ENCODE assay signal across 8 cellular contexts in genomic region chr2:20611077-20611843, GRCh38. TPM values are rescaled to one million over a fixed set of nuclear protein-coding genes. Genes with fewer than 3 reads are reported as not detected.
A peak's percentile ranks its signal among the peaks of the same experiment; 100 is the strongest.
DNase-seq lines count a peak whose midpoint lies in the region; ATAC-seq, FAIRE-seq and TF ChIP-seq lines count a peak whose summit lies in the region.

No MANE protein-coding gene starts in this region.

- H3K9me1 ChIP-seq in K562 (ENCODE audit: control insufficient read depth, insufficient read depth, low read length), result no peaks in the 10 kb centered on the region

- H2AFZ ChIP-seq in K562 (ENCODE audit: low read depth, low read length), result peak overlapping the region; percentile 70

- H3K27me3 Mint-ChIP-seq in CD8-positive, alpha-beta T cell (ENCODE audit: low read depth), result no peaks in the 10 kb centered on the region
- no peaks in the 10 kb centered on the region for H3K27me3 Mint-ChIP-seq in activated CD8-positive, alpha-beta T cell treated with anti-CD3 and anti-CD28 coated beads, Interleukin-2, amount 10 ng/mL, durations not matched to agents 7 days and 5 days (ENCODE audit: low read depth)

- no peaks in the 10 kb centered on the region for H3K36me3 ChIP-seq in K562 (ENCODE audit: control insufficient read depth, insufficient read depth, low read length)
- no peaks in the 10 kb centered on the region for H3K36me3 ChIP-seq in CD8-positive, alpha-beta T cell (ENCODE audit: insufficient read depth, low read length)

- no peaks in the 10 kb centered on the region for H3K9me3 ChIP-seq in K562 (replicated peaks; ENCODE audit: control insufficient read depth, insufficient read depth, low read depth, low read length)
- no peaks in the 10 kb centered on the region for H3K9me3 ChIP-seq in CD8-positive, alpha-beta T cell (ENCODE audit: low read length)

- peak overlapping the region in 1 of 2 experiments; percentile 72; a peak in 2 of 4 replicates for H3K9ac ChIP-seq in K562 (ENCODE audit: insufficient read depth in 1 of 2, low read depth in 2 of 2, low read length in 2 of 2)

- POLR2A ChIA-PET in K562 (lab: Yijun Ruan, JAX), result interaction anchor here (0.6 to 0.8 kb wide), 2 partner anchors 9 to 73 kb away, joined by 3 to 4 read pairs; no protein-coding TSS in a partner anchor
- POLR2A ChIA-PET in CD8-positive, alpha-beta T cell (lab: Charles Lee), result no interaction called here
- POLR2A ChIA-PET in activated CD8-positive, alpha-beta T cell treated with anti-CD3 and anti-CD28 coated beads, Interleukin-2, amount 10 ng/mL, durations not matched to agents 7 days and 5 days (lab: Charles Lee), result no interaction called here

- H3K27ac Mint-ChIP-seq in CD8-positive, alpha-beta T cell, result no peak overlapping the region
- no peak overlapping the region for H3K27ac Mint-ChIP-seq in activated CD8-positive, alpha-beta T cell treated with anti-CD3 and anti-CD28 coated beads, Interleukin-2, amount 10 ng/mL, durations not matched to agents 7 days and 5 days

- no TSS peak for BruUV-seq in K562 (replicated peaks; lab: Mats Ljungman, UMichigan)

- CTCF ChIA-PET in K562 (lab: Yijun Ruan, JAX; ENCODE audit: low intra/inter-chr PET ratio), result no interaction called here
- CTCF ChIA-PET in CD8-positive, alpha-beta T cell (lab: Charles Lee), result interaction anchor here (2.2 kb wide), 1 partner anchor 50 kb away, joined by 6 read pairs; no protein-coding TSS in a partner anchor
- CTCF ChIA-PET in activated CD8-positive, alpha-beta T cell treated with anti-CD3 and anti-CD28 coated beads, Interleukin-2, amount 10 ng/mL, durations not matched to agents 7 days and 5 days (lab: Charles Lee), result no interaction called here

- no peaks in the 10 kb centered on the region for H4K20me1 ChIP-seq in K562 (replicated peaks; ENCODE audit: control insufficient read depth, insufficient read depth, low read length)

- H3K79me2 ChIP-seq in K562 (ENCODE audit: control insufficient read depth, insufficient read depth, low read length), result no peaks in the 10 kb centered on the region

- peak overlapping the region; percentile 5; the same call in 1 of the 2 replicates for H3K4me2 ChIP-seq in K562 (ENCODE audit: insufficient read depth, low read length)

- peaks cover 6% of the 10 kb centered on the region for H3K9me3 Mint-ChIP-seq in CD8-positive, alpha-beta T cell
- H3K9me3 Mint-ChIP-seq in activated CD8-positive, alpha-beta T cell treated with anti-CD3 and anti-CD28 coated beads, Interleukin-2, amount 10 ng/mL, durations not matched to agents 7 days and 5 days (ENCODE audit: insufficient read depth), result no peaks in the 10 kb centered on the region

- intact Hi-C loops in K562 (cut with micrococcal nuclease), result no loop called here
- intact Hi-C loops in CD8-positive, alpha-beta T cell (cut with DNase I, micrococcal nuclease), result no loop called here

- ATAC-seq in K562 (peak; percentile 56), HG02840 (IDR thresholded peaks at IDR 0.05; ENCODE audit: low FRiP score, unreplicated experiment) (no peak)
- ATAC-seq in CD8-positive, alpha-beta T cell, result no peak
- ATAC-seq in activated CD8-positive, alpha-beta T cell treated with anti-CD3 and anti-CD28 coated beads, Interleukin-2, amount 10 ng/mL, durations not matched to agents 7 days and 5 days, result no peak

- TF ChIP-seq RAD21 in K562 (CRISPR knock-in tag; conservative IDR thresholded peaks at IDR 0.05 in 1 of 2, IDR thresholded peaks at IDR 0.05 in 1 of 2), result no peak

- no peak for TF ChIP-seq CTCF in K562 (IDR thresholded peaks at IDR 0.05 in 2 of 3, conservative IDR thresholded peaks at IDR 0.05 in 1 of 3; ENCODE audit: insufficient read depth in 2 of 3, low read depth in 1 of 3, low read length in 3 of 3)
- TF ChIP-seq CTCF in CD8-positive, alpha-beta T cell (IDR thresholded peaks at IDR 0.05), result no peak

- FAIRE-seq in K562 (lab: Jason Lieb, UNC), result no peak

- H3K4me1 Mint-ChIP-seq in CD8-positive, alpha-beta T cell (ENCODE audit: low read depth), result no peaks in the 10 kb centered on the region
- H3K4me1 Mint-ChIP-seq in activated CD8-positive, alpha-beta T cell treated with anti-CD3 and anti-CD28 coated beads, Interleukin-2, amount 10 ng/mL, durations not matched to agents 7 days and 5 days (ENCODE audit: low read depth), result no peaks in the 10 kb centered on the region

- TF ChIP-seq EP300 in K562 (IDR thresholded peaks at IDR 0.05; ENCODE audit: low read length), result no peak

- H3K4me3 ChIP-seq in K562, result no peak overlapping the region
- H3K4me3 ChIP-seq in CD8-positive, alpha-beta T cell (ENCODE audit: low read depth, low read length), result no peak overlapping the region

- 34% methylated on average over 15 of the region's 15 CpGs for WGBS in K562 (ENCODE audit: insufficient coverage, low coverage, missing lambda C conversion rate)

- no peak overlapping the region for H3K27ac ChIP-seq in K562 (ENCODE audit: extremely low read depth, low read depth, low read length)
- no peak overlapping the region for H3K27ac ChIP-seq in CD8-positive, alpha-beta T cell (ENCODE audit: low read depth, low read length)

- no peak for TF ChIP-seq POLR2A in K562 (conservative IDR thresholded peaks at IDR 0.05)

- in situ Hi-C loops in K562 (cut with MboI), result no loop called here

- peaks cover 7 to 23% of the 10 kb centered on the region in 2 experiments; a peak in 3 of 5 replicates for H3K4me1 ChIP-seq in K562 (replicated peaks in 1 of 2; ENCODE audit: control insufficient read depth in 2 of 2, insufficient read depth in 2 of 2, low read length in 2 of 2)
- no peaks in the 10 kb centered on the region for H3K4me1 ChIP-seq in CD8-positive, alpha-beta T cell (ENCODE audit: insufficient read depth, low read length)

- H3K36me3 Mint-ChIP-seq in CD8-positive, alpha-beta T cell, result peaks cover 4% of the 10 kb centered on the region
- no peaks in the 10 kb centered on the region for H3K36me3 Mint-ChIP-seq in activated CD8-positive, alpha-beta T cell treated with anti-CD3 and anti-CD28 coated beads, Interleukin-2, amount 10 ng/mL, durations not matched to agents 7 days and 5 days (ENCODE audit: low read depth)

- no peaks in the 10 kb centered on the region for H3K27me3 ChIP-seq in K562 (ENCODE audit: control insufficient read depth in 2 of 2, insufficient read depth in 2 of 2, low read length in 2 of 2)
- H3K27me3 ChIP-seq in CD8-positive, alpha-beta T cell (ENCODE audit: insufficient read depth, low read length), result no peaks in the 10 kb centered on the region

- DNase-seq in ELR (ENCODE audit: low read depth) (peak; percentile 66), K562 (ENCODE audit: extremely low read depth in 1 of 4, low spot score in 3 of 4) (peak in 3 of 4 experiments; percentile 40 to 45 (median 41)), hepatic stellate cell (ENCODE audit: low spot score) (peak; percentile 98), renal cortical epithelial cell (ENCODE audit: low read depth) (peak; percentile 95), NCI-H128 (lab: John Stamatoyannopoulos, UW; ENCODE audit: unreplicated experiment) (no peak)
- no peak for DNase-seq in CD8-positive, alpha-beta T cell
- no peak for DNase-seq in activated CD8-positive, alpha-beta T cell treated with anti-CD3 and anti-CD28 coated beads, Interleukin-2, amount 10 ng/mL, durations not matched to agents 7 days and 5 days

- no peak overlapping the region for H3K4me3 Mint-ChIP-seq in CD8-positive, alpha-beta T cell
- no peak overlapping the region for H3K4me3 Mint-ChIP-seq in activated CD8-positive, alpha-beta T cell treated with anti-CD3 and anti-CD28 coated beads, Interleukin-2, amount 10 ng/mL, durations not matched to agents 7 days and 5 days

RNA-seq across cellular contexts. Expression of gene HS1BP3, which starts 39.6 kb away (rescaled TPM):
- total RNA-seq in K562 (2011; cell fraction: chromatin; rRNA removed; ENCODE audit: low replicate concordance), result 4.8 and 13.7 TPM in 2 replicates
- total RNA-seq in K562 (2011; cell fraction: nucleolus; rRNA removed), result 6.7 and 9.2 TPM in 2 replicates
- 8.7 and 9.6 TPM in 2 replicates for total RNA-seq in K562 (2011; cell fraction: nucleoplasm; rRNA removed)
- total RNA-seq in K562 (2014; rRNA removed) (6.5 and 6.7 TPM in 2 replicates), K562 (2014; rRNA removed; fragmentation: Illumina TruSeq; extraction: Trizol) (2.0 and 3.5 TPM in 2 replicates), K562 (2015; rRNA removed; fragmentation: Illumina TruSeq; extraction: Trizol) (7.6 and 8.3 TPM in 2 replicates), K562 (2021) (7.4 and 7.5 TPM in 2 replicates), renal cortical epithelial cell (22.9 and 33.9 TPM in 2 replicates)
- polyA plus RNA-seq in K562 (2011; rRNA removed) (3.0 and 6.5 TPM in 2 replicates), K562 (2014; fragmentation: Illumina TruSeq; extraction: Trizol) (5.9 and 6.9 TPM in 2 replicates), K562 (2014; fragmentation: Nextera tagmentation; extraction: Ambion mirVana) (under 1 TPM; 0.41 to 0.63 TPM), K562 (2014; rRNA removed) (5.9 and 6.2 TPM in 2 replicates)
- polyA plus RNA-seq in K562 (2011; cell fraction: cytosol; rRNA removed), result 3.3 and 4.1 TPM in 2 replicates
- 8.2 and 10.8 TPM in 2 replicates for polyA plus RNA-seq in K562 (2011; cell fraction: nucleus; rRNA removed)
- 7.9 and 28.0 TPM in 2 replicates for polyA plus RNA-seq in K562 (2012)
- 2.3 and 5.2 TPM in 2 replicates for polyA minus RNA-seq in K562 (2011; rRNA and poly(A)+ RNA removed)
- polyA minus RNA-seq in K562 (2011; cell fraction: cytosol; rRNA and poly(A)+ RNA removed), result 2.2 and 6.9 TPM in 2 replicates
- 9.1 and 9.4 TPM in 2 replicates for polyA minus RNA-seq in K562 (2011; cell fraction: nucleus; rRNA and poly(A)+ RNA removed)
- 1 to 10 TPM; 3.3 to 6.9 TPM for total RNA-seq in CD8-positive, alpha-beta T cell
- total RNA-seq in activated CD8-positive, alpha-beta T cell treated with anti-CD3 and anti-CD28 coated beads, Interleukin-2, amount 10 ng/mL, durations not matched to agents 7 days and 5 days, result 10 to 100 TPM; 10.5 to 11.2 TPM

RNA-seq across cellular contexts. Expression of gene GDF7, which starts 55.7 kb away (rescaled TPM):
- total RNA-seq in K562 (2011; cell fraction: chromatin; rRNA removed; ENCODE audit: low replicate concordance), result not detected in 2 replicates
- total RNA-seq in K562 (2011; cell fraction: nucleolus; rRNA removed), result not detected in 2 replicates
- total RNA-seq in K562 (2011; cell fraction: nucleoplasm; rRNA removed), result not detected in 2 replicates
- not detected in 2 replicates for total RNA-seq in K562 (2014; rRNA removed)
- not detected in 2 replicates for total RNA-seq in K562 (2014; rRNA removed; fragmentation: Illumina TruSeq; extraction: Trizol)
- total RNA-seq in K562 (2015; rRNA removed; fragmentation: Illumina TruSeq; extraction: Trizol), result not detected in 2 replicates
- not detected in 2 replicates for total RNA-seq in K562 (2021)
- 0.01 TPM in 1 of 2 replicates, not detected in the other for polyA plus RNA-seq in K562 (2011; rRNA removed)
- polyA plus RNA-seq in K562 (2011; cell fraction: cytosol; rRNA removed), result 0.01 TPM in 1 of 2 replicates, not detected in the other
- polyA plus RNA-seq in K562 (2011; cell fraction: nucleus; rRNA removed), result 0.06 TPM in 1 of 2 replicates, not detected in the other
- polyA plus RNA-seq in K562 (2012), result 0.04 and 0.11 TPM in 2 replicates
- polyA plus RNA-seq in K562 (2014; fragmentation: Illumina TruSeq; extraction: Trizol), result not detected in 2 replicates
- polyA plus RNA-seq in K562 (2014; fragmentation: Nextera tagmentation; extraction: Ambion mirVana), result under 1 TPM; 0.01 TPM
- polyA plus RNA-seq in K562 (2014; rRNA removed), result 0.01 TPM in 1 of 2 replicates, not detected in the other
- under 0.01 and 0.03 TPM in 2 replicates for polyA minus RNA-seq in K562 (2011; rRNA and poly(A)+ RNA removed)
- polyA minus RNA-seq in K562 (2011; cell fraction: cytosol; rRNA and poly(A)+ RNA removed), result 0.09 TPM in 1 of 2 replicates, not detected in the other
- under 0.01 TPM in 1 of 2 replicates, not detected in the other for polyA minus RNA-seq in K562 (2011; cell fraction: nucleus; rRNA and poly(A)+ RNA removed)
- 0.69 and 3.2 TPM in 2 replicates for total RNA-seq in renal cortical epithelial cell
- total RNA-seq in CD8-positive, alpha-beta T cell, result under 1 TPM in 1 of 2 experiments, not detected in 1; 0.06 TPM
- not detected for total RNA-seq in activated CD8-positive, alpha-beta T cell treated with anti-CD3 and anti-CD28 coated beads, Interleukin-2, amount 10 ng/mL, durations not matched to agents 7 days and 5 days

Comparison
In these comparisons a context has a peak if more than half of its experiments do, and no peak if none do; other contexts are left out.
1. DNase-seq: peak in ELR (single experiment), K562 (3 of 4), hepatic stellate cell (single experiment) and renal cortical epithelial cell (single experiment); none in NCI-H128 (single experiment), CD8-positive, alpha-beta T cell (0 of 7) and activated CD8-positive, alpha-beta T cell treated with anti-CD3 and anti-CD28 coated beads, Interleukin-2, amount 10 ng/mL, durations not matched to agents 7 days and 5 days (single experiment).